Comparison of ENCODE assay signal across 18 cellular contexts in genomic region chr7:92375013-92375412, GRCh38.
A peak's percentile ranks its signal among the peaks of the same experiment; 100 is the strongest.
DNase-seq lines count a peak whose midpoint lies in the region; ATAC-seq and TF ChIP-seq lines count a peak whose summit lies in the region.
"Had no signal": no experiment of that assay in that cellular context is flagged by ENCODE, and none has a peak within 500 bp of the region (broad histone marks: within the 10 kb centered on the region; RNA-seq: fewer than 3 reads in every experiment).

No MANE protein-coding gene starts in this region.

- no peak for TF ChIP-seq RAD21 in IMR-90 (IDR thresholded peaks at IDR 0.05; ENCODE audit: low read length)

- no peak overlapping the region for H3K18ac ChIP-seq in IMR-90 (ENCODE audit: low read depth, low read length)

- H3K36me3 ChIP-seq in IMR-90 (ENCODE audit: control insufficient read depth, insufficient read depth, low read length), result peaks cover 11% of the 10 kb centered on the region
- H3K36me3 ChIP-seq: HAP-1 had no signal

- CTCF ChIA-PET in IMR-90 (lab: Yijun Ruan, JAX), result no interaction called here

- H3K9me3 ChIP-seq in IMR-90 (ENCODE audit: control insufficient read depth, insufficient read depth, low read length), result no peaks in the 10 kb centered on the region
- H3K9me3 ChIP-seq: HAP-1 had no signal

- TF ChIP-seq POLR2A in IMR-90 (IDR thresholded peaks at IDR 0.05; ENCODE audit: low read depth, low read length), result no peak

- H3K23ac ChIP-seq in IMR-90 (ENCODE audit: low read depth, low read length), result no peak overlapping the region

- POLR2A ChIA-PET in IMR-90 (lab: Charles Lee; ENCODE audit: unreplicated experiment), result no interaction called here

- no peak overlapping the region for H2BK5ac ChIP-seq in IMR-90 (ENCODE audit: low read depth, low read length, poor library complexity, severe bottlenecking)

- H3K56ac ChIP-seq in IMR-90 (ENCODE audit: extremely low read depth, insufficient read depth, low read length), result no peak overlapping the region

- H2BK20ac ChIP-seq in IMR-90 (ENCODE audit: low read depth, low read length), result no peak overlapping the region

- no peaks in the 10 kb centered on the region for H4K20me1 ChIP-seq in IMR-90 (ENCODE audit: insufficient read depth, low read length)
- H4K20me1 ChIP-seq: BLaER1 treated with 17β-estradiol and CSF1 and Interleukin-3, amounts not matched to agents 10 nM and 100 nM had no signal

- ATAC-seq in IMR-90 (ENCODE audit: low read depth) (peak; percentile 73), GM18519 (IDR thresholded peaks at IDR 0.05; ENCODE audit: low FRiP score, unreplicated experiment) (no peak), GM18520 (IDR thresholded peaks at IDR 0.05; ENCODE audit: unreplicated experiment) (no peak)
- ATAC-seq: CD8-positive, alpha-beta T cell; GM12878; K562 had no signal

- in situ Hi-C loops in IMR-90 (cut with MboI; ENCODE audit: low sequenced_read_pairs), result no loop called here

- H3K4me2 ChIP-seq in IMR-90 (ENCODE audit: low read depth, low read length), result no peak overlapping the region
- H3K4me2 ChIP-seq: BLaER1 treated with 17β-estradiol and CSF1 and Interleukin-3, amounts not matched to agents 10 nM and 100 nM had no signal

- no peak overlapping the region for H3K27ac ChIP-seq in IMR-90 (ENCODE audit: insufficient read depth, low read length)
- H3K27ac ChIP-seq: BLaER1 treated with 17β-estradiol and CSF1 and Interleukin-3, amounts not matched to agents 10 nM and 100 nM; HL-60 had no signal

- H3K79me1 ChIP-seq in IMR-90 (ENCODE audit: low read depth in 1 of 2, low read length in 2 of 2), result no peaks in the 10 kb centered on the region

- H2AK9ac ChIP-seq in IMR-90 (replicated peaks; ENCODE audit: low read depth, low read length, poor library complexity), result no peak overlapping the region

- no peaks in the 10 kb centered on the region for H3K4me1 ChIP-seq in IMR-90 (ENCODE audit: control insufficient read depth, insufficient read depth, low read length)
- H3K4me1 ChIP-seq: HAP-1 had no signal

- H2BK15ac ChIP-seq in IMR-90 (ENCODE audit: low read depth, low read length), result no peak overlapping the region

- H2BK120ac ChIP-seq in IMR-90 (ENCODE audit: low read depth, low read length), result no peak overlapping the region

- H2AK5ac ChIP-seq in IMR-90 (ENCODE audit: low read depth, low read length), result no peak overlapping the region

- H3K4ac ChIP-seq in IMR-90 (ENCODE audit: low read depth, low read length), result no peak overlapping the region

- no peak overlapping the region for H4K8ac ChIP-seq in IMR-90 (ENCODE audit: low read depth in 2 of 2, low read length in 2 of 2)

- intact Hi-C loops in IMR-90 (cut with micrococcal nuclease), result loop anchor here (2.0 kb wide), 1 partner anchor 14 kb away; no protein-coding TSS in a partner anchor

- dilution Hi-C loops in IMR-90 (cut with HindIII; ENCODE audit: low sequenced_read_pairs, unreplicated experiment), result no loop called here

- H3K4me3 ChIP-seq in AG10803 (ENCODE audit: low read length), result no peak overlapping the region
- no peak overlapping the region for H3K4me3 ChIP-seq in IMR-90 (ENCODE audit: insufficient read depth, low read depth, low read length)
- no peak overlapping the region for H3K4me3 ChIP-seq in choroid plexus epithelial cell (ENCODE audit: low read depth, low read length)
- H3K4me3 ChIP-seq: BLaER1 treated with 17β-estradiol and CSF1 and Interleukin-3, amounts not matched to agents 10 nM and 100 nM; GM12878; HAP-1; K562 had no signal

- no peak overlapping the region for H4K5ac ChIP-seq in IMR-90 (ENCODE audit: low read depth, low read length)

- H2AFZ ChIP-seq in IMR-90 (replicated peaks; ENCODE audit: low read length, poor library complexity), result no peak overlapping the region

- no peak overlapping the region for H4K91ac ChIP-seq in IMR-90 (ENCODE audit: insufficient read depth, low read depth, low read length)

- TF ChIP-seq CTCF in AG10803 (conservative IDR thresholded peaks at IDR 0.05; ENCODE audit: low read length), result no peak
- TF ChIP-seq CTCF in IMR-90 (conservative IDR thresholded peaks at IDR 0.05; ENCODE audit: low read depth, low read length), result no peak
- no peak for TF ChIP-seq CTCF in choroid plexus epithelial cell (conservative IDR thresholded peaks at IDR 0.05; ENCODE audit: low read depth, low read length)

- H3K27me3 ChIP-seq in IMR-90 (ENCODE audit: control insufficient read depth, insufficient read depth, low read length), result no peaks in the 10 kb centered on the region
- H3K27me3 ChIP-seq: BLaER1 treated with 17β-estradiol and CSF1 and Interleukin-3, amounts not matched to agents 10 nM and 100 nM had no signal

- DNase-seq in AG10803 (ENCODE audit: low read depth) (peak; percentile 3), IMR-90 (peak; percentile 33), choroid plexus epithelial cell (ENCODE audit: low read depth) (peak; percentile 14), iris pigment epithelial cell (ENCODE audit: low read depth) (peak; percentile 45), NCI-H1105 treated with DMSO at 0.1 percent for 48 hours (lab: John Stamatoyannopoulos, UW) (no peak)
- no peak for DNase-seq in stimulated activated CD4-positive, alpha-beta T cell treated with anti-CD3 and anti-CD28 coated beads, Interleukin-1b, Interleukin-23, amount 100 ng/mL, for 48 hours
- DNase-seq: 8988T; Calu3; CD8-positive, alpha-beta T cell; DMS79 treated with DMSO at 0.1 percent for 48 hours; EL had no signal

- no TSS peak for BruUV-seq in IMR-90 (replicated peaks; lab: Mats Ljungman, UMichigan)

- no peaks in the 10 kb centered on the region for H3K9me1 ChIP-seq in IMR-90 (ENCODE audit: insufficient read depth, low read length)

- H3K9ac ChIP-seq in IMR-90 (ENCODE audit: low read depth, low read length), result no peak overlapping the region
- H3K9ac ChIP-seq: BLaER1 treated with 17β-estradiol and CSF1 and Interleukin-3, amounts not matched to agents 10 nM and 100 nM had no signal

- H3K14ac ChIP-seq in IMR-90 (replicated peaks; ENCODE audit: low read depth, low read length), result no peak overlapping the region

TF ChIP-seq in IMR-90, 13 proteins besides CTCF, POLR2A, EP300 and RAD21:
- TF ChIP-seq BHLHE40 (IDR thresholded peaks at IDR 0.05; ENCODE audit: low read depth, low read length) (no peak), RFX5 (IDR thresholded peaks at IDR 0.05; ENCODE audit: low read depth, low read length) (no peak), MAZ (IDR thresholded peaks at IDR 0.05; ENCODE audit: borderline replicate concordance, low read depth, low read length) (no peak), ELK1 (IDR thresholded peaks at IDR 0.05; ENCODE audit: borderline replicate concordance, low read depth, low read length) (no peak), MAFK (IDR thresholded peaks at IDR 0.05; ENCODE audit: low read depth, low read length) (no peak), NFE2L2 (IDR thresholded peaks at IDR 0.05; ENCODE audit: low read depth, low read length) (no peak), CEBPB (IDR thresholded peaks at IDR 0.05; ENCODE audit: low read depth, low read length) (no peak), SMC3 (IDR thresholded peaks at IDR 0.05; ENCODE audit: low read depth, low read length) (no peak), USF2 (IDR thresholded peaks at IDR 0.05; ENCODE audit: low read depth, low read length) (no peak), CHD1 (IDR thresholded peaks at IDR 0.05; ENCODE audit: low read depth, low read length) (no peak), FOS (IDR thresholded peaks at IDR 0.05; ENCODE audit: low read depth, low read length) (no peak)

Comparison
In these comparisons a context has a peak if more than half of its experiments do, and no peak if none do; other contexts are left out.
1. DNase-seq: peak in AG10803 (single experiment), IMR-90 (single experiment), choroid plexus epithelial cell (single experiment) and iris pigment epithelial cell (single experiment); none in stimulated activated CD4-positive, alpha-beta T cell treated with anti-CD3 and anti-CD28 coated beads, Interleukin-1b, Interleukin-23, amount 100 ng/mL, for 48 hours (single experiment) and NCI-H1105 treated with DMSO at 0.1 percent for 48 hours (single experiment).